8 cellular contexts compared by ENCODE assay signal in genomic region chr11:46121328-46121723, GRCh38. TPM values are rescaled to one million over a fixed set of nuclear protein-coding genes. Genes with fewer than 3 reads are reported as not detected.
DNase-seq lines count a peak whose midpoint lies in the region; ATAC-seq and TF ChIP-seq lines count a peak whose summit lies in the region.

Gene PHF21A, minus strand, starts transcription at chr11:46121454. Its CDS starts 37,235 bp downstream, at chr11:46084219.

- DNase-seq in COLO829 (ENCODE audit: low spot score) (peak; percentile 62), HUDEP-2 (lab: John Stamatoyannopoulos, UW; ENCODE audit: unreplicated experiment in 76 of 76) (peak in 74 of 76 experiments; percentile 45 to 91 (median 82)), OCI-LY7 (ENCODE audit: low spot score) (peak; percentile 95), activated T-cell treated with anti-CD3 and anti-CD28 coated beads for 1 hour (ENCODE audit: low read depth) (peak; percentile 79), epithelial cell of prostate (ENCODE audit: low read depth, low spot score) (peak; percentile 74)
- DNase-seq in stimulated activated CD8-positive, alpha-beta memory T cell treated with anti-CD3 and anti-CD28 coated beads, Interleukin-7, amount 100 ng/mL, for 24 hours (ENCODE audit: low read depth) = peak; percentile 74

- intact Hi-C loops in OCI-LY7 (cut with micrococcal nuclease; ENCODE audit: unreplicated experiment) = loop anchor here (1.0 to 5.0 kb wide), 3 partner anchors 191 to 274 kb away; partner anchors contain the start of genes CRY2 and DGKZ

- H3K36me3 ChIP-seq in OCI-LY7 (ENCODE audit: insufficient read depth, low read length) (no peaks in the 10 kb centered on the region), mucosa of rectum (ENCODE audit: control insufficient read depth in 2 of 2, insufficient read depth in 2 of 2, low read length in 2 of 2) (no peaks in the 10 kb centered on the region)

- peak within 1 kb of the TSS; percentile 79 for H3K4me3 ChIP-seq in OCI-LY7 (ENCODE audit: low read depth, low read length, poor library complexity, severe bottlenecking)
- peak within 1 kb of the TSS; percentile 80 for H3K4me3 ChIP-seq in mucosa of rectum (ENCODE audit: low read length in 2 of 2)

- peaks cover 38% of the 10 kb centered on the region for H3K79me2 ChIP-seq in OCI-LY7 (ENCODE audit: insufficient read depth, low read depth, low read length)

- H3K9me2 ChIP-seq in OCI-LY7 (ENCODE audit: insufficient read depth, low read length) = no peaks in the 10 kb centered on the region

- peak within 1 kb of the TSS; percentile 64 to 65 for H3K9ac ChIP-seq in mucosa of rectum (ENCODE audit: low read depth in 1 of 2, low read length in 2 of 2)

- ATAC-seq in GM21360 (IDR thresholded peaks at IDR 0.05; ENCODE audit: unreplicated experiment) = peak; percentile 38

- peak within 1 kb of the TSS; percentile 100 for H3K4me2 ChIP-seq in OCI-LY7 (ENCODE audit: low read length)

- CTCF ChIA-PET in OCI-LY7 (lab: Charles Lee; ENCODE audit: unreplicated experiment) = interaction anchor here (0.7 kb wide), 1 partner anchor 101 kb away, joined by 5 read pairs; no protein-coding TSS in a partner anchor

- POLR2A ChIA-PET in OCI-LY7 (lab: Charles Lee) = interaction anchor here (0.7 to 1.7 kb wide), 4 partner anchors 13 to 350 kb away, joined by 3 to 9 read pairs (median 3); no protein-coding TSS in a partner anchor

- TF ChIP-seq CTCF in OCI-LY7 (conservative IDR thresholded peaks at IDR 0.05; ENCODE audit: low read length) = no peak

- peaks cover 11% of the 10 kb centered on the region for H4K20me1 ChIP-seq in OCI-LY7 (ENCODE audit: insufficient read depth, low read length)

- H3K4me1 ChIP-seq in OCI-LY7 (ENCODE audit: insufficient read depth, low read length, poor library complexity, severe bottlenecking) (peaks cover 31% of the 10 kb centered on the region), mucosa of rectum (ENCODE audit: control insufficient read depth in 2 of 2, insufficient read depth in 2 of 2, low read length in 2 of 2) (peaks cover 2 to 5% of the 10 kb centered on the region in 2 donors)

- no peaks in the 10 kb centered on the region for H3K27me3 ChIP-seq in mucosa of rectum (ENCODE audit: control insufficient read depth in 2 of 2, insufficient read depth in 2 of 2, low read length in 2 of 2)

- H3K27ac ChIP-seq in OCI-LY7 (ENCODE audit: low read depth, low read length, poor library complexity, severe bottlenecking) (peak within 1 kb of the TSS; percentile 86), epithelial cell of prostate (peak within 1 kb of the TSS; percentile 88), mucosa of rectum (ENCODE audit: low read depth in 2 of 2, low read length in 2 of 2) (peak within 1 kb of the TSS; percentile 87)

- peak within 1 kb of the TSS; percentile 91 for H2AFZ ChIP-seq in OCI-LY7 (ENCODE audit: low read length)

- H3K9me3 ChIP-seq in OCI-LY7 (ENCODE audit: low read length) = no peaks in the 10 kb centered on the region
- no peaks in the 10 kb centered on the region for H3K9me3 ChIP-seq in mucosa of rectum (ENCODE audit: control insufficient read depth in 2 of 2, low read length in 2 of 2)

- BruUV-seq in OCI-LY7 (replicated peaks; lab: Mats Ljungman, UMichigan) = no TSS peak

RNA-seq across cellular contexts. Expression of gene PHF21A, which starts in this region (rescaled TPM):
- 22.3 and 23.1 TPM in 2 replicates for total RNA-seq in OCI-LY7 (2014; rRNA removed; shearing (Covaris generic))
- total RNA-seq in OCI-LY7 (2022) = 56.1 and 61.3 TPM in 2 replicates

Comparison
In these comparisons a context has a peak if more than half of its experiments do, and no peak if none do; other contexts are left out.
1. Peak in every context shown above with its lines: DNase-seq, ATAC-seq, H3K4me3 ChIP-seq and H3K27ac ChIP-seq.